Comparison of ENCODE assay signal across 33 cellular contexts in the genomic region with DNA sequence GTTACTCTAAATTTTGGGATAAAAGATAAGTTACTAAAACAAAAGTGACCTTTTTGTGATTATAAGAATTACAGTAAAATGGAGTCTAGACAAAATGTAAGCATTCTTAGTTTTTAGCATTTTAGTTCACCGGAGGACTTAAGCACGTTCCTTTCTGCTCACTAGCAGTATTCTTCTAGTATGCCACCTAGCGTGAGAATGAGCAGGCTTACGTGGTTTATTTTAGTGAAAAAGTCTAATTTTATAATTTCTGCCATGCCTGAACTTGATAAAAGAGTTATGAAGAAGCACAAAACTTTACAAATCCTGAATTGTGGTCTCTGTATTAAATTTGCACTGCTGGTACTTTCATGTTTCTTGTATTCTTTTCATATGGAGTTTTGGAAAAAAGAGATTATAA. TPM values are rescaled to one million over a fixed set of nuclear protein-coding genes. Genes with fewer than 3 reads are reported as not detected.
"Had no signal": no experiment of that assay in that cellular context is flagged by ENCODE, and none has a peak within 500 bp of the region (broad histone marks: within the 10 kb centered on the region; RNA-seq: fewer than 3 reads in every experiment).

No MANE protein-coding gene starts in this region.

- H3K27ac ChIP-seq: adrenal gland, body of pancreas, colonic mucosa, dorsolateral prefrontal cortex, esophagus muscularis mucosa, foreskin keratinocyte, gastrocnemius medialis, heart left ventricle, WERI-Rb-1 had no signal

- H3K36me3 ChIP-seq: adrenal gland, colonic mucosa, gastrocnemius medialis, heart left ventricle, WERI-Rb-1 had no signal

- DNase-seq: activated B cell treated with CpG ODN at 0.5 μM for 24 hours; activated CD4-positive, alpha-beta T cell treated with anti-CD3 and anti-CD28 coated beads for 48 hours; activated CD4-positive, alpha-beta T cell treated with anti-CD3 and anti-CD28 coated beads, Interleukin-2, amount 50 U/mL, for 1 hour; activated CD4-positive, alpha-beta T cell treated with anti-CD3 and anti-CD28 coated beads, Interleukin-2, amount 50 U/mL, for 48 hours; activated CD8-positive, alpha-beta memory T cell treated with anti-CD3 and anti-CD28 coated beads for 24 hours; activated CD8-positive, alpha-beta T cell treated with anti-CD3 and anti-CD28 coated beads for 36 hours; activated effector memory CD4-positive, alpha-beta T cell treated with Interleukin-2 at 50 U/mL for 16 hours; activated gamma-delta T cell treated with Interleukin-2 at 50 U/mL for 16 hours; activated naive CD4-positive, alpha-beta T cell treated with anti-CD3 and anti-CD28 coated beads, Interleukin-2, amount 50 U/mL, for 16 hours; activated naive CD4-positive, alpha-beta T cell treated with Interleukin-2 at 50 U/mL for 16 hours; activated naive CD8-positive, alpha-beta T cell treated with anti-CD3 and anti-CD28 coated beads, Interleukin-2, amount 50 U/mL, for 24 hours; activated T-cell treated with anti-CD3 and anti-CD28 coated beads, Interleukin-2, amount 50 U/mL, for 4 hours; adrenal gland; amygdala; aorta; body of pancreas; central memory CD4-positive, alpha-beta T cell; cerebellar nuclear complex; colonic mucosa; dorsolateral prefrontal cortex; effector memory CD4-positive, alpha-beta T cell; erythroblast; foreskin keratinocyte; gastrocnemius medialis; glutamatergic neuron; heart left ventricle; T-helper 2 cell; WERI-Rb-1 had no signal

- H3K9me3 ChIP-seq: adrenal gland, body of pancreas, colonic mucosa, esophagus muscularis mucosa, gastrocnemius medialis, heart left ventricle had no signal

- H3K4me3 ChIP-seq: adrenal gland, body of pancreas, colonic mucosa, dorsolateral prefrontal cortex, esophagus muscularis mucosa, gastrocnemius medialis, heart left ventricle had no signal

- H3K27ac Mint-ChIP-seq: activated B cell treated with CpG ODN at 0.5 μM for 24 hours; activated CD8-positive, alpha-beta T cell treated with anti-CD3 and anti-CD28 coated beads for 36 hours; activated naive CD8-positive, alpha-beta T cell; activated naive CD8-positive, alpha-beta T cell treated with anti-CD3 and anti-CD28 coated beads, Interleukin-2, amount 50 U/mL, for 24 hours; activated T-helper 17 cell treated with anti-CD3 and anti-CD28 coated beads, Interleukin-2, amount 50 U/mL, for 72 hours; dendritic cell treated with granulocyte-macrophage colony-stimulating factor and Interleukin-4, amounts not matched to agents 40 ng/mL and 50 ng/mL, for 4 days had no signal

- H3K4me1 ChIP-seq: adrenal gland, body of pancreas, colonic mucosa, esophagus muscularis mucosa, gastrocnemius medialis, heart left ventricle had no signal

- H3K4me3 Mint-ChIP-seq: activated B cell treated with CpG ODN at 0.5 μM for 24 hours; activated CD8-positive, alpha-beta T cell treated with anti-CD3 and anti-CD28 coated beads for 36 hours; activated naive CD8-positive, alpha-beta T cell; activated naive CD8-positive, alpha-beta T cell treated with anti-CD3 and anti-CD28 coated beads, Interleukin-2, amount 50 U/mL, for 24 hours; activated T-cell treated with anti-CD3 and anti-CD28 coated beads, Interleukin-2, amount 50 U/mL, for 4 hours; activated T-helper 17 cell treated with anti-CD3 and anti-CD28 coated beads, Interleukin-2, amount 50 U/mL, for 72 hours; dendritic cell treated with granulocyte-macrophage colony-stimulating factor and Interleukin-4, amounts not matched to agents 40 ng/mL and 50 ng/mL, for 4 days had no signal

- H3K27me3 Mint-ChIP-seq: activated B cell treated with CpG ODN at 0.5 μM for 24 hours; activated naive CD8-positive, alpha-beta T cell treated with anti-CD3 and anti-CD28 coated beads, Interleukin-2, amount 50 U/mL, for 24 hours; dendritic cell treated with granulocyte-macrophage colony-stimulating factor and Interleukin-4, amounts not matched to agents 40 ng/mL and 50 ng/mL, for 4 days had no signal

- H3K27me3 ChIP-seq: adrenal gland, body of pancreas, colonic mucosa, foreskin keratinocyte had no signal

- H3K9me3 Mint-ChIP-seq: activated B cell treated with CpG ODN at 0.5 μM for 24 hours; activated CD8-positive, alpha-beta T cell treated with anti-CD3 and anti-CD28 coated beads for 36 hours; activated naive CD8-positive, alpha-beta T cell treated with anti-CD3 and anti-CD28 coated beads, Interleukin-2, amount 50 U/mL, for 24 hours; activated T-cell treated with anti-CD3 and anti-CD28 coated beads, Interleukin-2, amount 50 U/mL, for 4 hours; activated T-helper 17 cell treated with anti-CD3 and anti-CD28 coated beads, Interleukin-2, amount 50 U/mL, for 72 hours; dendritic cell treated with granulocyte-macrophage colony-stimulating factor and Interleukin-4, amounts not matched to agents 40 ng/mL and 50 ng/mL, for 4 days had no signal

- H3K4me1 Mint-ChIP-seq: activated B cell treated with CpG ODN at 0.5 μM for 24 hours; activated naive CD8-positive, alpha-beta T cell treated with anti-CD3 and anti-CD28 coated beads, Interleukin-2, amount 50 U/mL, for 24 hours; activated T-helper 17 cell treated with anti-CD3 and anti-CD28 coated beads, Interleukin-2, amount 50 U/mL, for 72 hours had no signal

RNA-seq across cellular contexts. Expression of a gene that starts 12.6 kb away (rescaled TPM):
- total RNA-seq: activated B cell treated with CpG ODN at 0.5 μM for 24 hours; activated CD8-positive, alpha-beta T cell treated with anti-CD3 and anti-CD28 coated beads for 36 hours; activated T-cell treated with anti-CD3 and anti-CD28 coated beads, Interleukin-2, amount 50 U/mL, for 4 hours; activated T-helper 17 cell treated with anti-CD3 and anti-CD28 coated beads, Interleukin-2, amount 50 U/mL, for 72 hours; adrenal gland; aorta; body of pancreas; colonic mucosa; gastrocnemius medialis; T-helper 1 cell treated with Interleukin-12 subunit alpha and Interleukin-12 subunit beta and Interleukin-4 antibody, amounts not matched to agents 30 ng/mL and 1 ng/mL, for 36 hours had no signal
- polyA plus RNA-seq: aorta, heart left ventricle had no signal
